In the genomic region with DNA sequence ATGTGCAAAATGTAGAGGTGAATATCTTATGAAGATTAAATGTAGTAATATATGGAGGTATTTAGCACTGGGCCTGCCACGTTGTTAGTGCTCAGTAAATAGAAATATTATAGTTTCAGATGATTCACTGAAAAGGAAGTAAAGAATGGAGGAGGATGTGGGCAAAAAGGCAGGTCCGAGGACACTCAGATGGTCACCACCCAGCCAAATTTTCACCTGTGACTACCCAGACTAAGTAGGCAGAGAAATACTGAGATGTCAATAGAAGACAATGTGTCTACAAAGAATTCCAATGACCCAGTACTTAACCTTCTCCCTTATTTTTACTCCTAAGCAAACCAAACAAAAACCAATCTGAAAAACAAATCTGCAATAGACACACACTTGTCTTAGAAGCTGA, we compare ENCODE assay signal across 7 cellular contexts.
"Had no signal": no experiment of that assay in that cellular context is flagged by ENCODE, and none has a peak within 500 bp of the region (broad histone marks: within the 10 kb centered on the region; RNA-seq: fewer than 3 reads in every experiment).

No MANE protein-coding gene starts in this region.

- ATAC-seq: GM23338, HCT116, HepG2 had no signal

- H3K36me3 ChIP-seq: HAP-1 had no signal

- DNase-seq: H7, HFFc6 had no signal

- H3K9me3 ChIP-seq: HAP-1 had no signal

- H3K4me3 ChIP-seq: GM23338, HAP-1 had no signal

- H3K27ac ChIP-seq: HL-60 had no signal

- H3K4me1 ChIP-seq: HAP-1 had no signal

- H3K4me2 ChIP-seq: GM23338 had no signal
